ENCODE assay signal across 19 cellular contexts in the genomic region with DNA sequence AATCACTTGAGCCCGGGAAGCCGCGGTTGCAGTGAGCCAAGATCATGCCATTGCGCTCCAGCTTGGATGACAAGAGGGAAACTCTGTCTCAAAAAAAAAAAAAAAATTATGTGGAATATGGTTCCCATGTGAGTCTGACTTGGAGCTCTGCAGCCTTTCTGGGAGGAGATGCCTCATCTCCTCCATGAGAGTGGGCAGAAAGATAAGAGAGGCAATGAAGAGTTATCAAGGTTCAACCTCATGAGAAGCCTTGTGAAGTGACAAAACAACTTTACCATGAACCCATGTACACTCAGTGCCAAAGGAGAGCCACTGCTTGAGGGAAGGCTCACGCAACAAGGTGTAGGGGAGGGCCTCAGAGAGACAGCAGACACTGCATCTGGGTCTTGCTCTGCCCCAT.
"Had no signal": no experiment of that assay in that cellular context is flagged by ENCODE, and none has a peak within 500 bp of the region (broad histone marks: within the 10 kb centered on the region; RNA-seq: fewer than 3 reads in every experiment).

No MANE protein-coding gene starts in this region.

- H3K4me3 Mint-ChIP-seq: activated naive CD8-positive, alpha-beta T cell treated with anti-CD3 and anti-CD28 coated beads, Interleukin-2, amount 10 ng/mL, durations not matched to agents 7 days and 5 days; endodermal cell; immature natural killer cell; neural crest cell; stimulated activated naive B cell treated with anti-CD40 and anti-IgM and Interleukin-4, amounts not matched to agents 10 μg/mL and 1 μg/mL and 100 μg/mL, for 72 hours had no signal

- H3K4me1 ChIP-seq: breast epithelium, colonic mucosa had no signal

- DNase-seq: activated naive CD4-positive, alpha-beta T cell treated with Interleukin-2 at 50 U/mL for 16 hours; activated naive CD8-positive, alpha-beta T cell treated with anti-CD3 and anti-CD28 coated beads, Interleukin-2, amount 10 ng/mL, durations not matched to agents 7 days and 5 days; activated T-cell treated with anti-CD3 and anti-CD28 coated beads, Interleukin-2, amount 50 U/mL, for 1 hour; amniotic stem cell; colonic mucosa; endodermal cell; glutamatergic neuron; immature natural killer cell; mesendoderm; mucosa of descending colon; small intestine; stimulated activated naive B cell treated with anti-CD40 and anti-IgM and Interleukin-4, amounts not matched to agents 10 μg/mL and 1 μg/mL and 100 μg/mL, for 72 hours; T-helper 2 cell; transverse colon had no signal

- H3K36me3 ChIP-seq: breast epithelium, colonic mucosa, transverse colon had no signal

- H3K4me1 Mint-ChIP-seq: endodermal cell, neural crest cell had no signal

- H3K9me3 Mint-ChIP-seq: endodermal cell, immature natural killer cell, neural crest cell had no signal

- H3K36me3 Mint-ChIP-seq: activated naive CD8-positive, alpha-beta T cell treated with anti-CD3 and anti-CD28 coated beads, Interleukin-2, amount 10 ng/mL, durations not matched to agents 7 days and 5 days; immature natural killer cell; stimulated activated naive B cell treated with anti-CD40 and anti-IgM and Interleukin-4, amounts not matched to agents 10 μg/mL and 1 μg/mL and 100 μg/mL, for 72 hours had no signal

- H3K27ac Mint-ChIP-seq: activated naive CD8-positive, alpha-beta T cell treated with anti-CD3 and anti-CD28 coated beads, Interleukin-2, amount 10 ng/mL, durations not matched to agents 7 days and 5 days; endodermal cell; immature natural killer cell; stimulated activated naive B cell treated with anti-CD40 and anti-IgM and Interleukin-4, amounts not matched to agents 10 μg/mL and 1 μg/mL and 100 μg/mL, for 72 hours had no signal

- H3K9me3 ChIP-seq: breast epithelium, colonic mucosa, mucosa of descending colon, transverse colon had no signal

- H3K27me3 ChIP-seq: breast epithelium, colonic mucosa, hepatocyte, transverse colon had no signal

- H3K4me3 ChIP-seq: breast epithelium, colonic mucosa, hepatocyte, mucosa of descending colon, transverse colon had no signal

- H3K27me3 Mint-ChIP-seq: activated naive CD8-positive, alpha-beta T cell treated with anti-CD3 and anti-CD28 coated beads, Interleukin-2, amount 10 ng/mL, durations not matched to agents 7 days and 5 days; stimulated activated naive B cell treated with anti-CD40 and anti-IgM and Interleukin-4, amounts not matched to agents 10 μg/mL and 1 μg/mL and 100 μg/mL, for 72 hours had no signal

- H3K27ac ChIP-seq: breast epithelium, colonic mucosa, hepatocyte, transverse colon had no signal

- ATAC-seq: activated CD4-positive, CD25-positive, alpha-beta regulatory T cell treated with anti-CD3 and anti-CD28 coated beads, Interleukin-2, amount 50 U/mL, for 24 hours; mucosa of descending colon; sciatic nerve had no signal
